Comparison of ENCODE assay signal across 30 cellular contexts in the genomic region with DNA sequence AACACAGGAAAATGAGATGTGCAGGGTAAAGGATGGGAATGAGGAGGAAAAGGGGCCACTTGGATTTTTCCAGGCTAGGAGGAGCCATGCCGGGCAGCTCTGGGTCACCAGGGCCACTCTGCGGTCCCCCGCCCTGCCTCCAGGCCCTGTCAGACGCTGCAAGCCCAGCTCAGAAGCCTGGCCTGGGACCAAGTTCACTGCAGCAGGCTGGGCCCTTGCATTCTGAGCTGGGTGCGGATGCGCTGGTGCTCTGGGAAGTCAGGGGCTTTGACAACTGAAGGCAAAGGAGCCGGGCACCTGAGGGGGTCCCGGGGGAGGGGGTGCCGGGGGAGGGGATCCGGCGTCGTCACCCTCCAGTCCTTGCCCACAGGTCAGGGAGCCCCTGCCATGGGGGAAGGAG.
"Had no signal": no experiment of that assay in that cellular context is flagged by ENCODE, and none has a peak within 500 bp of the region (broad histone marks: within the 10 kb centered on the region; RNA-seq: fewer than 3 reads in every experiment).

No MANE protein-coding gene starts in this region.

- ATAC-seq: activated CD8-positive, alpha-beta T cell treated with anti-CD3 and anti-CD28 coated beads for 36 hours; activated naive CD8-positive, alpha-beta T cell treated with anti-CD3 and anti-CD28 coated beads, Interleukin-2, amount 50 U/mL, for 24 hours; activated T-cell treated with anti-CD3 and anti-CD28 coated beads, Interleukin-2, amount 50 U/mL, for 4 hours; activated T-cell treated with anti-CD3 and anti-CD28 coated beads, Interleukin-2, amount 50 U/mL, for 72 hours; activated T-helper 17 cell treated with anti-CD3 and anti-CD28 coated beads, Interleukin-2, amount 50 U/mL, for 72 hours had no signal

- H3K9me3 ChIP-seq: ascending aorta, breast epithelium had no signal

- H3K27ac ChIP-seq: ascending aorta, brain microvascular endothelial cell, breast epithelium, VCaP had no signal

- H3K4me3 ChIP-seq: ascending aorta, breast epithelium had no signal

- H3K27me3 ChIP-seq: ascending aorta, brain microvascular endothelial cell, breast epithelium had no signal

- H3K4me1 ChIP-seq: ascending aorta, breast epithelium had no signal

- DNase-seq: activated B cell treated with CpG ODN at 0.5 μM for 24 hours; activated CD4-positive, alpha-beta memory T cell treated with anti-CD3 and anti-CD28 coated beads for 36 hours; activated CD4-positive, alpha-beta T cell treated with anti-CD3 and anti-CD28 coated beads for 4 hours; activated CD4-positive, alpha-beta T cell treated with anti-CD3 and anti-CD28 coated beads, Interleukin-2, amount 10 ng/mL, durations not matched to agents 24 days and 14 days; activated CD4-positive, alpha-beta T cell treated with anti-CD3 and anti-CD28 coated beads, Interleukin-2, amount 50 U/mL, for 1 hour; activated CD4-positive, alpha-beta T cell treated with anti-CD3 and anti-CD28 coated beads, Interleukin-2, amount 50 U/mL, for 4 hours; activated CD4-positive, CD25-positive, alpha-beta regulatory T cell treated with anti-CD3 and anti-CD28 coated beads, Interleukin-2, amount 50 U/mL, for 72 hours; activated CD8-positive, alpha-beta memory T cell treated with anti-CD3 and anti-CD28 coated beads, Interleukin-2, amount 50 U/mL, for 4 hours; activated CD8-positive, alpha-beta T cell treated with anti-CD3 and anti-CD28 coated beads for 36 hours; activated gamma-delta T cell; activated naive CD4-positive, alpha-beta T cell treated with anti-CD3 and anti-CD28 coated beads, Interleukin-2, amount 10 ng/mL, durations not matched to agents 7 days and 5 days; activated naive CD4-positive, alpha-beta T cell treated with Interleukin-2 at 50 U/mL for 16 hours; activated naive CD8-positive, alpha-beta T cell treated with anti-CD3 and anti-CD28 coated beads, Interleukin-2, amount 10 ng/mL, durations not matched to agents 7 days and 5 days; activated naive CD8-positive, alpha-beta T cell treated with anti-CD3 and anti-CD28 coated beads, Interleukin-2, amount 50 U/mL, for 24 hours; activated T-cell treated with anti-CD3 and anti-CD28 coated beads for 4 hours; activated T-cell treated with anti-CD3 and anti-CD28 coated beads, Interleukin-2, amount 50 U/mL, for 1 hour; activated T-cell treated with anti-CD3 and anti-CD28 coated beads, Interleukin-2, amount 50 U/mL, for 4 hours; activated T-cell treated with anti-CD3 and anti-CD28 coated beads, Interleukin-2, amount 50 U/mL, for 72 hours; amygdala; anterior cingulate cortex; brain microvascular endothelial cell; central memory CD4-positive, alpha-beta T cell; T-helper 1 cell; T-helper 2 cell; T-helper 9 cell had no signal

- H3K36me3 ChIP-seq: ascending aorta, brain microvascular endothelial cell, breast epithelium had no signal

- FAIRE-seq: TTC549 had no signal
